25 cellular contexts compared by ENCODE assay signal in the genomic region with DNA sequence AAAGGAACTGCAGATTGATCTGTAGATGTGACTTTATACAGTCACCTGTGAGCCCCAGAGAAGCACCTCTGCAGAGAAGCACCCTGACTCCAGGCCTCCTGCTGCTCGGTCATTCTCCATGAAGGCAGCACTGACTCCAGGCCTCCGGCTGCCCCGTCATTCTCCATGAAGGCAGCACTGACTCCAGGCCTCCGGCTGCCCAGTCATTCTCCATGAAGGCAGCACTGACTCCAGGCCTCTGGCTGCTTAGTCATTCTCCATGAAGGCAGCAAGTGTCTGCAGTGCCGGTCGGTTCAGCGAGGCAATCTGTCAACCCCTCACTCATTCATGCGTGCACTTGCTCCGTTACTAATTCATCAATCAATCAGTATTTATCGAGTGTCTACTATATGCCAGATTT.
DNase-seq lines count a peak whose midpoint lies in the region; ATAC-seq, FAIRE-seq and TF ChIP-seq lines count a peak whose summit lies in the region.
"Had no signal": no experiment of that assay in that cellular context is flagged by ENCODE, and none has a peak within 500 bp of the region (broad histone marks: within the 10 kb centered on the region; RNA-seq: fewer than 3 reads in every experiment).

No MANE protein-coding gene starts in this region.

- no peak overlapping the region for H4K91ac ChIP-seq in trophoblast cell (ENCODE audit: low read depth, low read length)

- peak; percentile 57 for DNase-seq in Daoy (ENCODE audit: low read depth)
- peak; percentile 68 to 89 for DNase-seq in SJSA1 (ENCODE audit: low read depth in 1 of 2, low spot score in 2 of 2)
- no peak for DNase-seq in neural progenitor cell (ENCODE audit: low spot score)
- peak; percentile 24 to 36 for DNase-seq in thyroid gland
- DNase-seq in frontal cortex (ENCODE audit: low spot score in 2 of 2): no peak
- DNase-seq in trophoblast cell: no peak
- DNase-seq: Caco-2; CD4-positive, CD25-positive, alpha-beta regulatory T cell; CD8-positive, alpha-beta T cell; DMS153; DND-41; EL; GDM1; GM23248; H7 had no signal

- no peak overlapping the region for H3K4me2 ChIP-seq in neural progenitor cell
- no peak overlapping the region for H3K4me2 ChIP-seq in trophoblast cell (ENCODE audit: low read length)
- H3K4me2 ChIP-seq: BLaER1 had no signal

- H3K27me3 ChIP-seq in SJSA1 (replicated peaks) (peaks cover 97% of the 10 kb centered on the region), neural progenitor cell (no peaks in the 10 kb centered on the region), thyroid gland (no peaks in the 10 kb centered on the region), trophoblast cell (ENCODE audit: insufficient read depth, low read length) (no peaks in the 10 kb centered on the region)
- H3K27me3 ChIP-seq: BLaER1 had no signal

- TF ChIP-seq POLR2A in thyroid gland (IDR thresholded peaks at IDR 0.05): no peak

- H3K27ac Mint-ChIP-seq in neural progenitor cell: peak overlapping the region; percentile 38
- H3K27ac Mint-ChIP-seq: B cell; CD4-positive, CD25-positive, alpha-beta regulatory T cell; CD8-positive, alpha-beta T cell had no signal

- no peak overlapping the region for H3K14ac ChIP-seq in trophoblast cell (ENCODE audit: low read length)

- H4K20me1 ChIP-seq in neural progenitor cell (ENCODE audit: low read depth): no peaks in the 10 kb centered on the region
- H4K20me1 ChIP-seq: BLaER1 had no signal

- H3K79me2 ChIP-seq in neural progenitor cell (ENCODE audit: low read depth) (no peaks in the 10 kb centered on the region), trophoblast cell (ENCODE audit: control insufficient read depth, insufficient read depth, low read length, poor library complexity) (no peaks in the 10 kb centered on the region)

- H2AFZ ChIP-seq in neural progenitor cell (replicated peaks) (no peak overlapping the region), trophoblast cell (ENCODE audit: insufficient read depth, low read length, poor library complexity) (no peak overlapping the region)
- H2AFZ ChIP-seq: GM23248 had no signal

- H2BK5ac ChIP-seq in trophoblast cell (ENCODE audit: low read depth, low read length, poor library complexity): no peak overlapping the region

- H3K36me3 ChIP-seq in SJSA1 (no peaks in the 10 kb centered on the region), neural progenitor cell (no peaks in the 10 kb centered on the region), thyroid gland (no peaks in the 10 kb centered on the region), trophoblast cell (ENCODE audit: control insufficient read depth in 1 of 2, insufficient read depth in 2 of 2, low read length in 2 of 2) (no peaks in the 10 kb centered on the region)
- H3K36me3 ChIP-seq: BLaER1 had no signal

- 47 to 59% methylated on average over 9 to 10 of the region's 10 CpGs for WGBS in thyroid gland, 2 donors
- WGBS in trophoblast cell (ENCODE audit: extremely low coverage, insufficient coverage, insufficient read length): no CpG with 5 or more reads among the region's 10 CpGs

- no peak overlapping the region for H2BK12ac ChIP-seq in trophoblast cell (ENCODE audit: low read length)

- no peaks in the 10 kb centered on the region for H3K36me3 Mint-ChIP-seq in neural progenitor cell
- H3K36me3 Mint-ChIP-seq: CD4-positive, CD25-positive, alpha-beta regulatory T cell; CD8-positive, alpha-beta T cell had no signal

- no peak for ATAC-seq in GM19397 (IDR thresholded peaks at IDR 0.05; ENCODE audit: unreplicated experiment)
- no peak for ATAC-seq in GM21717 (IDR thresholded peaks at IDR 0.05; ENCODE audit: unreplicated experiment)
- ATAC-seq: CD8-positive, alpha-beta T cell; GM12878; HCT116 had no signal

- H3K9me3 Mint-ChIP-seq in neural progenitor cell: no peaks in the 10 kb centered on the region
- H3K9me3 Mint-ChIP-seq: CD4-positive, CD25-positive, alpha-beta regulatory T cell; CD8-positive, alpha-beta T cell had no signal

- no peak overlapping the region for H3K4ac ChIP-seq in trophoblast cell (ENCODE audit: low read depth, low read length)

- no peak for FAIRE-seq in frontal cortex (lab: Jason Lieb, UNC)
- FAIRE-seq: A204.1, GM12878, H1 had no signal

- H3K4me1 ChIP-seq in SJSA1 (replicated peaks) (no peaks in the 10 kb centered on the region), neural progenitor cell (no peaks in the 10 kb centered on the region), thyroid gland (peaks cover 14 to 26% of the 10 kb centered on the region in 2 donors), trophoblast cell (ENCODE audit: control insufficient read depth in 1 of 2, insufficient read depth in 2 of 2, low read length in 2 of 2) (no peaks in the 10 kb centered on the region)
- H3K4me1 ChIP-seq: BLaER1, Caco-2 had no signal

- H3K4me1 Mint-ChIP-seq in neural progenitor cell: peaks cover 6% of the 10 kb centered on the region
- H3K4me1 Mint-ChIP-seq: B cell; CD4-positive, CD25-positive, alpha-beta regulatory T cell had no signal

- H3K4me3 ChIP-seq in SJSA1 (no peak overlapping the region), neural progenitor cell (no peak overlapping the region), thyroid gland (replicated peaks in 1 of 3) (no peak overlapping the region), trophoblast cell (ENCODE audit: low read depth, low read length) (no peak overlapping the region)
- H3K4me3 ChIP-seq: BLaER1, GM12878, GM23248 had no signal

- no peak overlapping the region for H3K4me3 Mint-ChIP-seq in neural progenitor cell
- H3K4me3 Mint-ChIP-seq: B cell; CD4-positive, CD25-positive, alpha-beta regulatory T cell; CD8-positive, alpha-beta T cell had no signal

- no peaks in the 10 kb centered on the region for H3K79me1 ChIP-seq in trophoblast cell (ENCODE audit: low read length)

- H3K9ac ChIP-seq in neural progenitor cell: no peak overlapping the region
- no peak overlapping the region for H3K9ac ChIP-seq in trophoblast cell (ENCODE audit: low read length)
- H3K9ac ChIP-seq: BLaER1, GM23248 had no signal

- H3F3A ChIP-seq in neural progenitor cell (ENCODE audit: low read depth): no peaks in the 10 kb centered on the region

- H3K27ac ChIP-seq in SJSA1: no peak overlapping the region
- H3K27ac ChIP-seq in neural progenitor cell: no peak overlapping the region
- H3K27ac ChIP-seq in thyroid gland: peak overlapping the region; percentile 36 to 54 (median 54)
- H3K27ac ChIP-seq in trophoblast cell (ENCODE audit: low read depth, low read length): no peak overlapping the region
- H3K27ac ChIP-seq: 22Rv1, BLaER1, C4-2B, GM23248 had no signal

- no peak overlapping the region for H3K18ac ChIP-seq in trophoblast cell (ENCODE audit: low read length)

- H3K23ac ChIP-seq in trophoblast cell (ENCODE audit: low read length): no peak overlapping the region

- intact Hi-C loops in thyroid gland (cut with DNase I): no loop called here

- H2BK120ac ChIP-seq in trophoblast cell (ENCODE audit: insufficient read depth, low read length, poor library complexity): no peak overlapping the region

- TF ChIP-seq CTCF in neural progenitor cell (IDR thresholded peaks at IDR 0.05): no peak
- no peak for TF ChIP-seq CTCF in thyroid gland (IDR thresholded peaks at IDR 0.05)

- no peak overlapping the region for H4K8ac ChIP-seq in trophoblast cell (ENCODE audit: low read depth, low read length)

- peaks cover 14% of the 10 kb centered on the region for H3K27me3 Mint-ChIP-seq in neural progenitor cell (ENCODE audit: insufficient read depth, low read depth)
- H3K27me3 Mint-ChIP-seq: B cell; CD4-positive, CD25-positive, alpha-beta regulatory T cell had no signal

- no peak overlapping the region for H4K12ac ChIP-seq in trophoblast cell (ENCODE audit: low read depth, low read length)

- no peak overlapping the region for H2AK5ac ChIP-seq in trophoblast cell (ENCODE audit: low read length)

- peaks cover 36% of the 10 kb centered on the region for H3K9me3 ChIP-seq in SJSA1 (replicated peaks)
- no peaks in the 10 kb centered on the region for H3K9me3 ChIP-seq in neural progenitor cell (ENCODE audit: low read depth)
- no peaks in the 10 kb centered on the region for H3K9me3 ChIP-seq in thyroid gland
- H3K9me3 ChIP-seq in trophoblast cell (ENCODE audit: insufficient read depth, low read depth, low read length): no peaks in the 10 kb centered on the region
- H3K9me3 ChIP-seq: BLaER1, Caco-2 had no signal

Comparison
In these comparisons a context has a peak if more than half of its experiments do, and no peak if none do; other contexts are left out.
1. DNase-seq: peak in Daoy (single experiment), SJSA1 (2 of 2) and thyroid gland (2 of 2); none in neural progenitor cell (single experiment), frontal cortex (0 of 2) and trophoblast cell (0 of 2).
2. H3K27ac ChIP-seq: peak in thyroid gland (3 of 3); none in SJSA1 (single experiment), neural progenitor cell (single experiment) and trophoblast cell (single experiment).